1 cellular context compared by ENCODE assay signal in genomic region chr15:65175511-65175910, GRCh38.
TF ChIP-seq lines count a peak whose summit lies in the region.

No MANE protein-coding gene starts in this region.

TF ChIP-seq in HepG2, 621 proteins besides CTCF, POLR2A, EP300 and RAD21:
- no peak for TF ChIP-seq GPBP1L1 (CRISPR knock-in tag; IDR thresholded peaks at IDR 0.05)
- TF ChIP-seq THAP8 (CRISPR knock-in tag; IDR thresholded peaks at IDR 0.05; ENCODE audit: borderline replicate concordance), result no peak
- no peak for TF ChIP-seq FOXJ3 (CRISPR knock-in tag; IDR thresholded peaks at IDR 0.05; ENCODE audit: borderline replicate concordance)
- TF ChIP-seq RBFOX2 (IDR thresholded peaks at IDR 0.05; ENCODE audit: low read depth, low read length), result 0 out of 2 replicates have a peak, but pooled peaks have one; percentile 36
